Comparison of ENCODE assay signal across 1 cellular context in genomic region chr16:50155925-50156324, GRCh38.
A peak's percentile ranks its signal among the peaks of the same experiment; 100 is the strongest.
TF ChIP-seq lines count a peak whose summit lies in the region.

No MANE protein-coding gene starts in this region.

TF ChIP-seq in HepG2, 621 proteins besides CTCF, POLR2A, EP300 and RAD21:
- TF ChIP-seq, protein P1, sequence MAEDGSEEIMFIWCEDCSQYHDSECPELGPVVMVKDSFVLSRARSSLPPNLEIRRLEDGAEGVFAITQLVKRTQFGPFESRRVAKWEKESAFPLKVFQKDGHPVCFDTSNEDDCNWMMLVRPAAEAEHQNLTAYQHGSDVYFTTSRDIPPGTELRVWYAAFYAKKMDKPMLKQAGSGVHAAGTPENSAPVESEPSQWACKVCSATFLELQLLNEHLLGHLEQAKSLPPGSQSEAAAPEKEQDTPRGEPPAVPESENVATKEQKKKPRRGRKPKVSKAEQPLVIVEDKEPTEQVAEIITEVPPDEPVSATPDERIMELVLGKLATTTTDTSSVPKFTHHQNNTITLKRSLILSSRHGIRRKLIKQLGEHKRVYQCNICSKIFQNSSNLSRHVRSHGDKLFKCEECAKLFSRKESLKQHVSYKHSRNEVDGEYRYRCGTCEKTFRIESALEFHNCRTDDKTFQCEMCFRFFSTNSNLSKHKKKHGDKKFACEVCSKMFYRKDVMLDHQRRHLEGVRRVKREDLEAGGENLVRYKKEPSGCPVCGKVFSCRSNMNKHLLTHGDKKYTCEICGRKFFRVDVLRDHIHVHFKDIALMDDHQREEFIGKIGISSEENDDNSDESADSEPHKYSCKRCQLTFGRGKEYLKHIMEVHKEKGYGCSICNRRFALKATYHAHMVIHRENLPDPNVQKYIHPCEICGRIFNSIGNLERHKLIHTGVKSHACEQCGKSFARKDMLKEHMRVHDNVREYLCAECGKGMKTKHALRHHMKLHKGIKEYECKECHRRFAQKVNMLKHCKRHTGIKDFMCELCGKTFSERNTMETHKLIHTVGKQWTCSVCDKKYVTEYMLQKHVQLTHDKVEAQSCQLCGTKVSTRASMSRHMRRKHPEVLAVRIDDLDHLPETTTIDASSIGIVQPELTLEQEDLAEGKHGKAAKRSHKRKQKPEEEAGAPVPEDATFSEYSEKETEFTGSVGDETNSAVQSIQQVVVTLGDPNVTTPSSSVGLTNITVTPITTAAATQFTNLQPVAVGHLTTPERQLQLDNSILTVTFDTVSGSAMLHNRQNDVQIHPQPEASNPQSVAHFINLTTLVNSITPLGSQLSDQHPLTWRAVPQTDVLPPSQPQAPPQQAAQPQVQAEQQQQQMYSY (CRISPR knock-in tag; IDR thresholded peaks at IDR 0.05): peak; percentile 7; the same call in 1 of the 2 replicates
- TF ChIP-seq KLF16 (CRISPR knock-in tag; IDR thresholded peaks at IDR 0.05) (no peak), NFKB2 (CRISPR knock-in tag; IDR thresholded peaks at IDR 0.05; ENCODE audit: borderline replicate concordance) (no peak), CREB1 (IDR thresholded peaks at IDR 0.05) (no peak), CREB1 (CRISPR knock-in tag; IDR thresholded peaks at IDR 0.05) (0 out of 2 replicates have a peak, but pooled peaks have one; percentile 30)
- TF ChIP-seq, protein P2, sequence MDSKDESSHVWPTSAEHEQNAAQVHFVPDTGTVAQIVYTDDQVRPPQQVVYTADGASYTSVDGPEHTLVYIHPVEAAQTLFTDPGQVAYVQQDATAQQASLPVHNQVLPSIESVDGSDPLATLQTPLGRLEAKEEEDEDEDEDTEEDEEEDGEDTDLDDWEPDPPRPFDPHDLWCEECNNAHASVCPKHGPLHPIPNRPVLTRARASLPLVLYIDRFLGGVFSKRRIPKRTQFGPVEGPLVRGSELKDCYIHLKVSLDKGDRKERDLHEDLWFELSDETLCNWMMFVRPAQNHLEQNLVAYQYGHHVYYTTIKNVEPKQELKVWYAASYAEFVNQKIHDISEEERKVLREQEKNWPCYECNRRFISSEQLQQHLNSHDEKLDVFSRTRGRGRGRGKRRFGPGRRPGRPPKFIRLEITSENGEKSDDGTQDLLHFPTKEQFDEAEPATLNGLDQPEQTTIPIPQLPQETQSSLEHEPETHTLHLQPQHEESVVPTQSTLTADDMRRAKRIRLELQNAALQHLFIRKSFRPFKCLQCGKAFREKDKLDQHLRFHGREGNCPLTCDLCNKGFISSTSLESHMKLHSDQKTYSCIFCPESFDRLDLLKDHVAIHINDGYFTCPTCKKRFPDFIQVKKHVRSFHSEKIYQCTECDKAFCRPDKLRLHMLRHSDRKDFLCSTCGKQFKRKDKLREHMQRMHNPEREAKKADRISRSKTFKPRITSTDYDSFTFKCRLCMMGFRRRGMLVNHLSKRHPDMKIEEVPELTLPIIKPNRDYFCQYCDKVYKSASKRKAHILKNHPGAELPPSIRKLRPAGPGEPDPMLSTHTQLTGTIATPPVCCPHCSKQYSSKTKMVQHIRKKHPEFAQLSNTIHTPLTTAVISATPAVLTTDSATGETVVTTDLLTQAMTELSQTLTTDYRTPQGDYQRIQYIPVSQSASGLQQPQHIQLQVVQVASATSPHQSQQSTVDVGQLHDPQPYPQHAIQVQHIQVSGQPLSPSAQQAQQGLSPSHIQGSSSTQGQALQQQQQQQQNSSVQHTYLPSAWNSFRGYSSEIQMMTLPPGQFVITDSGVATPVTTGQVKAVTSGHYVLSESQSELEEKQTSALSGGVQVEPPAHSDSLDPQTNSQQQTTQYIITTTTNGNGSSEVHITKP (CRISPR knock-in tag; IDR thresholded peaks at IDR 0.05; ENCODE audit: low read depth): no peak
